10 cellular contexts compared by ENCODE assay signal in genomic region chr1:939511-940107, GRCh38. TPM values are rescaled to one million over a fixed set of nuclear protein-coding genes. Genes with fewer than 3 reads are reported as not detected.
DNase-seq lines count a peak whose midpoint lies in the region; ATAC-seq and TF ChIP-seq lines count a peak whose summit lies in the region.
"Had no signal": no experiment of that assay in that cellular context is flagged by ENCODE, and none has a peak within 500 bp of the region (broad histone marks: within the 10 kb centered on the region; RNA-seq: fewer than 3 reads in every experiment).

No MANE protein-coding gene starts in this region.

- no peak for ATAC-seq in naive B cell (ENCODE audit: low read depth in 2 of 2)

- H3K9ac ChIP-seq in BLaER1 treated with 17β-estradiol and CSF1 and Interleukin-3, amounts not matched to agents 10 nM and 100 nM: peak overlapping the region in 4 of 11 experiments; percentile 37 to 64 (median 52); a peak in 5 of 22 replicates

- DNase-seq in SJCRH30 (peak in 1 of 2 experiments; percentile 37), naive B cell (no peak), thyroid gland (no peak), iPS-NIHi11 (ENCODE audit: low spot score) (no peak), AG08396 (ENCODE audit: low spot score) (no peak)
- DNase-seq: activated CD4-positive, alpha-beta memory T cell treated with anti-CD3 and anti-CD28 coated beads, Interleukin-2, amount 10 ng/mL, durations not matched to agents 7 days and 5 days had no signal

- H3K27ac ChIP-seq in BLaER1 treated with 17β-estradiol and CSF1 and Interleukin-3, amounts not matched to agents 10 nM and 100 nM: no peak overlapping the region
- H3K27ac ChIP-seq in SJCRH30 (peak overlapping the region; percentile 68; the same call in 1 of the 2 replicates), thyroid gland (peak overlapping the region in 1 of 3 donors; percentile 87)
- H3K27ac ChIP-seq: epithelial cell of prostate had no signal

- intact Hi-C loops in thyroid gland (cut with DNase I): no loop called here

- H3K4me3 Mint-ChIP-seq in naive B cell: peak overlapping the region in 6 of 8 donors; percentile 1 to 82 (median 58)
- H3K4me3 Mint-ChIP-seq: activated CD4-positive, alpha-beta memory T cell treated with anti-CD3 and anti-CD28 coated beads, Interleukin-2, amount 10 ng/mL, durations not matched to agents 7 days and 5 days had no signal

- no peak overlapping the region for H3K27ac Mint-ChIP-seq in naive B cell
- H3K27ac Mint-ChIP-seq: activated CD4-positive, alpha-beta memory T cell treated with anti-CD3 and anti-CD28 coated beads, Interleukin-2, amount 10 ng/mL, durations not matched to agents 7 days and 5 days; CD4-positive, alpha-beta T cell had no signal

- TF ChIP-seq CTCF in thyroid gland (IDR thresholded peaks at IDR 0.05): no peak

- H3K27me3 Mint-ChIP-seq in naive B cell: peaks cover 4 to 58% (median 57%) of the 10 kb centered on the region in 3 donors

- TF ChIP-seq POLR2A in thyroid gland (IDR thresholded peaks at IDR 0.05): no peak

- no peaks in the 10 kb centered on the region for H3K36me3 Mint-ChIP-seq in naive B cell

- no peaks in the 10 kb centered on the region for H3K9me3 Mint-ChIP-seq in naive B cell
- H3K9me3 Mint-ChIP-seq: activated CD4-positive, alpha-beta memory T cell treated with anti-CD3 and anti-CD28 coated beads, Interleukin-2, amount 10 ng/mL, durations not matched to agents 7 days and 5 days; CD4-positive, alpha-beta T cell had no signal

- peak overlapping the region; percentile 85 to 98 (median 92) for H3K4me2 ChIP-seq in BLaER1 treated with 17β-estradiol and CSF1 and Interleukin-3, amounts not matched to agents 10 nM and 100 nM

- peaks cover 32 to 83% (median 73%) of the 10 kb centered on the region in 10 experiments; a peak in 19 of 20 replicates for H3K4me1 ChIP-seq in BLaER1 treated with 17β-estradiol and CSF1 and Interleukin-3, amounts not matched to agents 10 nM and 100 nM
- H3K4me1 ChIP-seq in SJCRH30 (peaks cover 54% of the 10 kb centered on the region), thyroid gland (peaks cover 18 to 64% of the 10 kb centered on the region in 2 donors)

- peaks cover 88 to 97% (median 95%) of the 10 kb centered on the region in 11 experiments for H3K27me3 ChIP-seq in BLaER1 treated with 17β-estradiol and CSF1 and Interleukin-3, amounts not matched to agents 10 nM and 100 nM
- H3K27me3 ChIP-seq in SJCRH30: no peaks in the 10 kb centered on the region
- H3K27me3 ChIP-seq in thyroid gland: peaks cover 12% of the 10 kb centered on the region

- peak overlapping the region; percentile 43 to 67 (median 56); a peak in 19 of 20 replicates for H3K4me3 ChIP-seq in BLaER1 treated with 17β-estradiol and CSF1 and Interleukin-3, amounts not matched to agents 10 nM and 100 nM
- H3K4me3 ChIP-seq in SJCRH30: peak overlapping the region; percentile 65
- H3K4me3 ChIP-seq in thyroid gland (replicated peaks in 1 of 3): no peak overlapping the region

- 29 to 43% methylated on average over 6 to 12 of the region's 21 CpGs for WGBS in thyroid gland, 2 donors

- H3K36me3 ChIP-seq in BLaER1 treated with 17β-estradiol and CSF1 and Interleukin-3, amounts not matched to agents 10 nM and 100 nM: peaks cover 2 to 14% (median 10%) of the 10 kb centered on the region in 11 experiments; a peak in 18 of 22 replicates
- H3K36me3 ChIP-seq in SJCRH30: peaks cover 5% of the 10 kb centered on the region
- no peaks in the 10 kb centered on the region for H3K36me3 ChIP-seq in thyroid gland

- peaks cover 9 to 10% (median 9%) of the 10 kb centered on the region in 3 donors for H3K4me1 Mint-ChIP-seq in naive B cell

- no peaks in the 10 kb centered on the region for H3K9me3 ChIP-seq in BLaER1 treated with 17β-estradiol and CSF1 and Interleukin-3, amounts not matched to agents 10 nM and 100 nM (replicated peaks in 1 of 11)
- H3K9me3 ChIP-seq in SJCRH30 (replicated peaks) (no peaks in the 10 kb centered on the region), thyroid gland (no peaks in the 10 kb centered on the region)

- H4K20me1 ChIP-seq in BLaER1 treated with 17β-estradiol and CSF1 and Interleukin-3, amounts not matched to agents 10 nM and 100 nM: peaks cover 8 to 96% (median 83%) of the 10 kb centered on the region in 11 experiments; a peak in 21 of 22 replicates

RNA-seq across cellular contexts. Expression of gene SAMD11, which starts 15.9 kb away (rescaled TPM):
- 39.0 and 39.2 TPM in 2 replicates for total RNA-seq in SJCRH30 (2014; rRNA removed; shearing (Covaris generic))
- under 1 TPM in 2 of 6 donors, not detected in 4; 0.19 to 0.40 TPM for polyA plus RNA-seq in naive B cell (ENCODE audit: low read depth in 6 of 6)
- 10 to 100 TPM in 1 of 4 donors, 1 to 10 TPM in 3; 4.1 to 11.2 (median 6.3) TPM for total RNA-seq in thyroid gland
- total RNA-seq: activated CD4-positive, alpha-beta memory T cell treated with anti-CD3 and anti-CD28 coated beads, Interleukin-2, amount 10 ng/mL, durations not matched to agents 7 days and 5 days; CD4-positive, alpha-beta T cell had no signal

RNA-seq across cellular contexts. Expression of gene NOC2L, which starts 19.4 kb away (rescaled TPM):
- total RNA-seq in SJCRH30 (2014; rRNA removed; shearing (Covaris generic)): 147 and 150 TPM in 2 replicates
- 10 to 100 TPM; 50.8 to 78.2 (median 60.4) TPM for polyA plus RNA-seq in naive B cell (ENCODE audit: low read depth in 6 of 6)
- 10 to 100 TPM; 31.9 to 39.8 (median 34.6) TPM for total RNA-seq in thyroid gland

RNA-seq across cellular contexts. Expression of gene KLHL17, which starts 20.8 kb away (rescaled TPM):
- total RNA-seq in SJCRH30 (2014; rRNA removed; shearing (Covaris generic)): 8.4 and 15.1 TPM in 2 replicates
- 1 to 10 TPM in 4 of 6 donors, under 1 TPM in 1, not detected in 1; 0.70 to 1.8 (median 1.4) TPM for polyA plus RNA-seq in naive B cell (ENCODE audit: low read depth in 6 of 6)
- 10 to 100 TPM in 2 of 4 donors, 1 to 10 TPM in 2; 3.4 to 10.9 (median 10.3) TPM for total RNA-seq in thyroid gland

RNA-seq across cellular contexts. Expression of gene PLEKHN1, which starts 26.7 kb away (rescaled TPM):
- total RNA-seq in SJCRH30 (2014; rRNA removed; shearing (Covaris generic)): 0.04 and 0.05 TPM in 2 replicates
- not detected for polyA plus RNA-seq in naive B cell (ENCODE audit: low read depth in 6 of 6)
- total RNA-seq in thyroid gland: under 1 TPM in 2 of 4 donors, not detected in 2; 0.25 to 0.27 TPM

RNA-seq across cellular contexts. Expression of gene PERM1, which starts 42.3 kb away (rescaled TPM):
- 0.13 TPM in 1 of 2 replicates, not detected in the other for total RNA-seq in SJCRH30 (2014; rRNA removed; shearing (Covaris generic))
- polyA plus RNA-seq in naive B cell (ENCODE audit: low read depth in 6 of 6): not detected
- total RNA-seq in thyroid gland: under 1 TPM in 1 of 4 donors, not detected in 3; 0.22 TPM
- total RNA-seq: activated CD4-positive, alpha-beta memory T cell treated with anti-CD3 and anti-CD28 coated beads, Interleukin-2, amount 10 ng/mL, durations not matched to agents 7 days and 5 days; CD4-positive, alpha-beta T cell; pulmonary artery endothelial cell had no signal

Comparison
In these comparisons a context has a peak if more than half of its experiments do, and no peak if none do; other contexts are left out.
1. H3K4me3 ChIP-seq: peak in BLaER1 treated with 17β-estradiol and CSF1 and Interleukin-3, amounts not matched to agents 10 nM and 100 nM (10 of 10) and SJCRH30 (single experiment); none in thyroid gland (0 of 3).